ENCODE assay signal across 19 cellular contexts in genomic region chr9:88587885-88588628, GRCh38. TPM values are rescaled to one million over a fixed set of nuclear protein-coding genes. Genes with fewer than 3 reads are reported as not detected.
DNase-seq lines count a peak whose midpoint lies in the region; ATAC-seq and TF ChIP-seq lines count a peak whose summit lies in the region.
"Had no signal": no experiment of that assay in that cellular context is flagged by ENCODE, and none has a peak within 500 bp of the region (broad histone marks: within the 10 kb centered on the region; RNA-seq: fewer than 3 reads in every experiment).

No MANE protein-coding gene starts in this region.

- DNase-seq in IMR-90 (peak; percentile 40), fibroblast of gingiva (ENCODE audit: low read depth) (peak; percentile 29), mesendoderm (peak; percentile 23), chondrocyte (ENCODE audit: low spot score) (no peak), nephron progenitor cell (no peak), HT-29 (ENCODE audit: low spot score) (no peak)
- DNase-seq in stimulated activated effector memory CD8-positive, alpha-beta T cell treated with anti-CD3 and anti-CD28 coated beads, Interleukin-12 subunit alpha, Interleukin-12 subunit beta, amount 100 ng/mL, for 72 hours (ENCODE audit: low spot score in 2 of 2) = no peak
- DNase-seq: ACHN, AML-193, H9, NCI-H1105, NCI-H1694, NCI-H2081 treated with DMSO at 0.1 percent for 48 hours, NCI-H510A, NCI-H774, OCI-M1, SHP77 had no signal

- H3K9ac ChIP-seq in IMR-90 (ENCODE audit: low read depth, low read length) (no peak overlapping the region), mesendoderm (ENCODE audit: low read length) (no peak overlapping the region)

- H3K4me2 ChIP-seq in IMR-90 (ENCODE audit: low read depth, low read length) (no peak overlapping the region), mesendoderm (ENCODE audit: low read length) (no peak overlapping the region)

- no peak overlapping the region for H2AK9ac ChIP-seq in IMR-90 (replicated peaks; ENCODE audit: low read depth, low read length, poor library complexity)

- H2AK5ac ChIP-seq in IMR-90 (ENCODE audit: low read depth, low read length) = no peak overlapping the region
- no peak overlapping the region for H2AK5ac ChIP-seq in mesendoderm (ENCODE audit: low read length)

- H2BK20ac ChIP-seq in IMR-90 (ENCODE audit: low read depth, low read length) = no peak overlapping the region

- H3K23ac ChIP-seq in IMR-90 (ENCODE audit: low read depth, low read length) = no peak overlapping the region
- H3K23ac ChIP-seq in mesendoderm (ENCODE audit: low read length) = no peak overlapping the region

- H3K14ac ChIP-seq in IMR-90 (replicated peaks; ENCODE audit: low read depth, low read length) = no peak overlapping the region

- CTCF ChIA-PET in IMR-90 (lab: Yijun Ruan, JAX) = interaction anchor here (0.6 kb wide), 1 partner anchor 1378 kb away, joined by 6 read pairs; no protein-coding TSS in a partner anchor

- no peaks in the 10 kb centered on the region for H3K79me2 ChIP-seq in mesendoderm (ENCODE audit: control insufficient read depth, insufficient read depth, low read length)

- H4K20me1 ChIP-seq in IMR-90 (ENCODE audit: insufficient read depth, low read length) = no peaks in the 10 kb centered on the region

- H3K18ac ChIP-seq in IMR-90 (ENCODE audit: low read depth, low read length) = no peak overlapping the region
- no peak overlapping the region for H3K18ac ChIP-seq in mesendoderm (ENCODE audit: low read length)

- H3K79me1 ChIP-seq in IMR-90 (ENCODE audit: low read depth in 1 of 2, low read length in 2 of 2) = 0 out of 4 replicates have a peak, but pooled peaks cover 0 to 1% of the 10 kb centered on the region in 2 experiments
- no peaks in the 10 kb centered on the region for H3K79me1 ChIP-seq in mesendoderm (ENCODE audit: low read length)

- 100% methylated on average over 3 of the region's 8 CpGs; no CpG with 5 or more reads in 1 of the 2 experiments for WGBS in IMR-90 (ENCODE audit: extremely low coverage in 2 of 2, insufficient read length in 1 of 2), 2 experiments
- WGBS in mesendoderm (ENCODE audit: extremely low coverage, insufficient coverage, low lambda C conversion rate) = no CpG with 5 or more reads among the region's 8 CpGs

- 0 out of 2 replicates have a peak, but pooled peaks cover 7% of the 10 kb centered on the region for H3K9me1 ChIP-seq in IMR-90 (ENCODE audit: insufficient read depth, low read length)

- no peak overlapping the region for H4K91ac ChIP-seq in IMR-90 (ENCODE audit: insufficient read depth, low read depth, low read length)

- peaks cover 3% of the 10 kb centered on the region for H3K27me3 Mint-ChIP-seq in chondrocyte (ENCODE audit: low read depth)
- H3K27me3 Mint-ChIP-seq in nephron progenitor cell (ENCODE audit: low read depth, poor library complexity) = peaks cover 9% of the 10 kb centered on the region

- H3K27ac ChIP-seq in IMR-90 (ENCODE audit: insufficient read depth, low read length) (no peak overlapping the region), mesendoderm (ENCODE audit: low read depth, low read length) (no peak overlapping the region)
- H3K27ac ChIP-seq: C4-2B, SK-N-MC had no signal

- H3K4ac ChIP-seq in IMR-90 (ENCODE audit: low read depth, low read length) (no peak overlapping the region), mesendoderm (ENCODE audit: low read depth, low read length) (no peak overlapping the region)

- ATAC-seq in IMR-90 (ENCODE audit: low read depth) = no peak
- no peak for ATAC-seq in stimulated activated effector memory CD8-positive, alpha-beta T cell treated with anti-CD3 and anti-CD28 coated beads, Interleukin-12 subunit alpha, Interleukin-12 subunit beta, amount 100 ng/mL, for 72 hours

- H2BK120ac ChIP-seq in IMR-90 (ENCODE audit: low read depth, low read length) (no peak overlapping the region), mesendoderm (ENCODE audit: low read depth, low read length) (no peak overlapping the region)

- H4K5ac ChIP-seq in IMR-90 (ENCODE audit: low read depth, low read length) (no peak overlapping the region), mesendoderm (ENCODE audit: low read length) (no peak overlapping the region)

- no peaks in the 10 kb centered on the region for H3K36me3 Mint-ChIP-seq in stimulated activated effector memory CD8-positive, alpha-beta T cell treated with anti-CD3 and anti-CD28 coated beads, Interleukin-12 subunit alpha, Interleukin-12 subunit beta, amount 100 ng/mL, for 72 hours
- no peaks in the 10 kb centered on the region for H3K36me3 Mint-ChIP-seq in chondrocyte (ENCODE audit: low read depth)
- H3K36me3 Mint-ChIP-seq in nephron progenitor cell (ENCODE audit: low read depth) = no peaks in the 10 kb centered on the region

- H3K4me1 ChIP-seq in IMR-90 (ENCODE audit: control insufficient read depth, insufficient read depth, low read length) = peaks cover 7% of the 10 kb centered on the region
- no peaks in the 10 kb centered on the region for H3K4me1 ChIP-seq in mesendoderm (ENCODE audit: control insufficient read depth, low read depth, low read length)

- POLR2A ChIA-PET in IMR-90 (lab: Charles Lee; ENCODE audit: unreplicated experiment) = no interaction called here

- H2BK5ac ChIP-seq in IMR-90 (ENCODE audit: low read depth, low read length, poor library complexity, severe bottlenecking) = no peak overlapping the region
- H2BK5ac ChIP-seq in mesendoderm (ENCODE audit: low read length) = no peak overlapping the region

- TF ChIP-seq POLR2A in IMR-90 (IDR thresholded peaks at IDR 0.05; ENCODE audit: low read depth, low read length) = no peak

- H3K56ac ChIP-seq in IMR-90 (ENCODE audit: extremely low read depth, insufficient read depth, low read length) (no peak overlapping the region), mesendoderm (ENCODE audit: low read length) (no peak overlapping the region)

- dilution Hi-C loops in IMR-90 (cut with HindIII; ENCODE audit: low sequenced_read_pairs, unreplicated experiment) = no loop called here

- H3K27me3 ChIP-seq in IMR-90 (ENCODE audit: control insufficient read depth, insufficient read depth, low read length) (no peaks in the 10 kb centered on the region), mesendoderm (ENCODE audit: insufficient read depth, low read length, poor library complexity) (no peaks in the 10 kb centered on the region)

- TF ChIP-seq CTCF in IMR-90 (conservative IDR thresholded peaks at IDR 0.05; ENCODE audit: low read depth, low read length) (no peak), chondrocyte (IDR thresholded peaks at IDR 0.05) (no peak), nephron progenitor cell (IDR thresholded peaks at IDR 0.05) (no peak)

- H3K36me3 ChIP-seq in IMR-90 (ENCODE audit: control insufficient read depth, insufficient read depth, low read length) (no peaks in the 10 kb centered on the region), mesendoderm (ENCODE audit: control insufficient read depth, insufficient read depth, low read length) (no peaks in the 10 kb centered on the region)

- H3K4me3 ChIP-seq in IMR-90 (ENCODE audit: insufficient read depth, low read depth, low read length) = no peak overlapping the region
- no peak overlapping the region for H3K4me3 ChIP-seq in mesendoderm (ENCODE audit: low read length)
- H3K4me3 ChIP-seq: SK-N-MC had no signal

- no peak overlapping the region for H3K4me3 Mint-ChIP-seq in stimulated activated effector memory CD8-positive, alpha-beta T cell treated with anti-CD3 and anti-CD28 coated beads, Interleukin-12 subunit alpha, Interleukin-12 subunit beta, amount 100 ng/mL, for 72 hours
- H3K4me3 Mint-ChIP-seq in chondrocyte (ENCODE audit: unreplicated experiment) (no peak overlapping the region), nephron progenitor cell (no peak overlapping the region)
- H3K4me3 Mint-ChIP-seq: H9 had no signal

- H4K8ac ChIP-seq in IMR-90 (ENCODE audit: low read depth in 2 of 2, low read length in 2 of 2) = no peak overlapping the region
- H4K8ac ChIP-seq in mesendoderm (ENCODE audit: low read depth, low read length) = no peak overlapping the region

- no TSS peak for BruUV-seq in IMR-90 (replicated peaks; lab: Mats Ljungman, UMichigan)

- no peaks in the 10 kb centered on the region for H3K4me1 Mint-ChIP-seq in stimulated activated effector memory CD8-positive, alpha-beta T cell treated with anti-CD3 and anti-CD28 coated beads, Interleukin-12 subunit alpha, Interleukin-12 subunit beta, amount 100 ng/mL, for 72 hours
- H3K4me1 Mint-ChIP-seq in chondrocyte (ENCODE audit: low read depth) (peaks cover 22% of the 10 kb centered on the region), nephron progenitor cell (peaks cover 9% of the 10 kb centered on the region)

- H2AFZ ChIP-seq in IMR-90 (replicated peaks; ENCODE audit: low read length, poor library complexity) = no peak overlapping the region

- H3K27ac Mint-ChIP-seq in stimulated activated effector memory CD8-positive, alpha-beta T cell treated with anti-CD3 and anti-CD28 coated beads, Interleukin-12 subunit alpha, Interleukin-12 subunit beta, amount 100 ng/mL, for 72 hours = no peak overlapping the region
- H3K27ac Mint-ChIP-seq in chondrocyte (ENCODE audit: unreplicated experiment) (no peak overlapping the region), nephron progenitor cell (no peak overlapping the region)

- in situ Hi-C loops in IMR-90 (cut with MboI; ENCODE audit: low sequenced_read_pairs) = no loop called here

- H3K9me3 ChIP-seq in IMR-90 (ENCODE audit: control insufficient read depth, insufficient read depth, low read length) = no peaks in the 10 kb centered on the region

- no peak for TF ChIP-seq RAD21 in IMR-90 (IDR thresholded peaks at IDR 0.05; ENCODE audit: low read length)

- H3K9me3 Mint-ChIP-seq in stimulated activated effector memory CD8-positive, alpha-beta T cell treated with anti-CD3 and anti-CD28 coated beads, Interleukin-12 subunit alpha, Interleukin-12 subunit beta, amount 100 ng/mL, for 72 hours = no peaks in the 10 kb centered on the region
- peaks cover 7% of the 10 kb centered on the region for H3K9me3 Mint-ChIP-seq in chondrocyte (ENCODE audit: low read depth)
- H3K9me3 Mint-ChIP-seq in nephron progenitor cell = peaks cover 13% of the 10 kb centered on the region

- intact Hi-C loops in IMR-90 (cut with micrococcal nuclease) = no loop called here

- H2BK15ac ChIP-seq in IMR-90 (ENCODE audit: low read depth, low read length) = no peak overlapping the region
- no peak overlapping the region for H2BK15ac ChIP-seq in mesendoderm (replicated peaks; ENCODE audit: low read depth)

TF ChIP-seq in IMR-90, 13 proteins besides CTCF, POLR2A, EP300 and RAD21 (continues in another document):
- TF ChIP-seq MXI1 (IDR thresholded peaks at IDR 0.05; ENCODE audit: borderline replicate concordance, low read depth, low read length) (no peak), RCOR1 (IDR thresholded peaks at IDR 0.05; ENCODE audit: insufficient replicate concordance, low read length) (no peak), FOS (IDR thresholded peaks at IDR 0.05; ENCODE audit: low read depth, low read length) (no peak), CHD1 (IDR thresholded peaks at IDR 0.05; ENCODE audit: low read depth, low read length) (no peak)

RNA-seq across cellular contexts. Expression of gene NXNL2, which starts 53.1 kb away (rescaled TPM):
- 3.2 and 4.7 TPM in 2 replicates for total RNA-seq in IMR-90 (2012; rRNA removed)
- polyA plus RNA-seq in IMR-90 (2012; rRNA removed) = 6.4 and 9.1 TPM in 2 replicates
- polyA plus RNA-seq in IMR-90 (2012; cell fraction: cytosol; rRNA removed) = 12.3 and 16.6 TPM in 2 replicates
- polyA plus RNA-seq in IMR-90 (2012; cell fraction: nucleus; rRNA removed; ENCODE audit: low replicate concordance) = 5.2 and 20.4 TPM in 2 replicates
- 0.32 TPM for polyA plus RNA-seq in mesendoderm (2013, experiment 1 of 2)
- 0.22 TPM for polyA plus RNA-seq in mesendoderm (2013, experiment 2 of 2)
- total RNA-seq in chondrocyte = 0.36 to 0.70 TPM (median 0.50 TPM) in 3 replicates
- total RNA-seq in HT-29 (2014; rRNA removed; shearing (Covaris generic)) = not detected in 2 replicates

Comparison
In these comparisons a context has a peak if more than half of its experiments do, and no peak if none do; other contexts are left out.
1. DNase-seq: peak in IMR-90 (single experiment), fibroblast of gingiva (single experiment) and mesendoderm (single experiment); none in stimulated activated effector memory CD8-positive, alpha-beta T cell treated with anti-CD3 and anti-CD28 coated beads, Interleukin-12 subunit alpha, Interleukin-12 subunit beta, amount 100 ng/mL, for 72 hours (0 of 2), chondrocyte (single experiment), nephron progenitor cell (single experiment) and HT-29 (single experiment).